Comparison of ENCODE assay signal across 9 cellular contexts in genomic region chr12:1916396-1917171, GRCh38. TPM values are rescaled to one million over a fixed set of nuclear protein-coding genes. Genes with fewer than 3 reads are reported as not detected.
DNase-seq lines count a peak whose midpoint lies in the region; ATAC-seq and TF ChIP-seq lines count a peak whose summit lies in the region.
"Had no signal": no experiment of that assay in that cellular context is flagged by ENCODE, and none has a peak within 500 bp of the region (broad histone marks: within the 10 kb centered on the region; RNA-seq: fewer than 3 reads in every experiment).

No MANE protein-coding gene starts in this region.

- DNase-seq in activated T-cell treated with anti-CD3 and anti-CD28 coated beads, Interleukin-2, amount 50 U/mL, for 48 hours, result peak; percentile 1 to 9
- no peak for DNase-seq in activated T-cell treated with anti-CD3 and anti-CD28 coated beads, Interleukin-2, amount 50 U/mL, for 72 hours
- DNase-seq in NCI-H82 treated with DMSO at 0.1 percent for 48 hours (lab: John Stamatoyannopoulos, UW; ENCODE audit: unreplicated experiment) (peak; percentile 10), right atrium auricular region (ENCODE audit: low spot score) (peak; percentile 63), COLO829 (ENCODE audit: low spot score) (no peak)

- H3K9me3 ChIP-seq in right atrium auricular region (no peaks in the 10 kb centered on the region), thymus (ENCODE audit: control insufficient read depth) (no peaks in the 10 kb centered on the region)

- 85% methylated on average over 18 of the region's 18 CpGs for WGBS in thymus

- H3K4me3 ChIP-seq in right atrium auricular region (no peak overlapping the region), thymus (ENCODE audit: low read length) (no peak overlapping the region)

- no peaks in the 10 kb centered on the region for H3K9me3 Mint-ChIP-seq in activated T-cell treated with anti-CD3 and anti-CD28 coated beads, Interleukin-2, amount 50 U/mL, for 72 hours
- H3K9me3 Mint-ChIP-seq: activated naive CD4-positive, alpha-beta T cell treated with anti-CD3 and anti-CD28 coated beads for 36 hours had no signal

- H3K27ac ChIP-seq in right atrium auricular region (peak overlapping the region; percentile 6 to 13), thymus (ENCODE audit: low read depth) (peak overlapping the region; percentile 40)

- H3K4me3 Mint-ChIP-seq in activated T-cell treated with anti-CD3 and anti-CD28 coated beads, Interleukin-2, amount 50 U/mL, for 72 hours, result no peak overlapping the region
- H3K4me3 Mint-ChIP-seq: activated naive CD4-positive, alpha-beta T cell treated with anti-CD3 and anti-CD28 coated beads for 36 hours had no signal

- peaks cover 0 to 26% of the 10 kb centered on the region in 2 donors for H3K4me1 ChIP-seq in right atrium auricular region
- H3K4me1 ChIP-seq in thymus (ENCODE audit: control insufficient read depth, insufficient read depth, low read length), result peaks cover 36% of the 10 kb centered on the region

- no peak for ATAC-seq in activated T-cell treated with anti-CD3 and anti-CD28 coated beads, Interleukin-2, amount 50 U/mL, for 72 hours (replicated peaks in 1 of 2)
- ATAC-seq in GM21367 (IDR thresholded peaks at IDR 0.05; ENCODE audit: unreplicated experiment) (no peak), GM18868 (IDR thresholded peaks at IDR 0.05; ENCODE audit: unreplicated experiment) (no peak)

- H3K36me3 Mint-ChIP-seq in activated T-cell treated with anti-CD3 and anti-CD28 coated beads, Interleukin-2, amount 50 U/mL, for 72 hours (ENCODE audit: insufficient read depth in 2 of 2), result no peaks in the 10 kb centered on the region

- TF ChIP-seq CTCF in right atrium auricular region (IDR thresholded peaks at IDR 0.05), result no peak

- peaks cover 18% of the 10 kb centered on the region for H3K4me1 Mint-ChIP-seq in activated T-cell treated with anti-CD3 and anti-CD28 coated beads, Interleukin-2, amount 50 U/mL, for 72 hours (ENCODE audit: low read depth)

- no peaks in the 10 kb centered on the region for H3K36me3 ChIP-seq in right atrium auricular region
- H3K36me3 ChIP-seq in thymus (ENCODE audit: control insufficient read depth, insufficient read depth), result no peaks in the 10 kb centered on the region

- H3K27me3 ChIP-seq in right atrium auricular region (no peaks in the 10 kb centered on the region), thymus (ENCODE audit: control insufficient read depth, insufficient read depth) (no peaks in the 10 kb centered on the region)

- peaks cover 12% of the 10 kb centered on the region for H3K27me3 Mint-ChIP-seq in activated T-cell treated with anti-CD3 and anti-CD28 coated beads, Interleukin-2, amount 50 U/mL, for 72 hours (ENCODE audit: low read depth)

- H3K27ac Mint-ChIP-seq in activated T-cell treated with anti-CD3 and anti-CD28 coated beads, Interleukin-2, amount 50 U/mL, for 72 hours, result no peak overlapping the region
- H3K27ac Mint-ChIP-seq: activated naive CD4-positive, alpha-beta T cell treated with anti-CD3 and anti-CD28 coated beads for 36 hours had no signal

RNA-seq across cellular contexts. Expression of gene CACNA2D4, which starts 1.9 kb away (rescaled TPM):
- total RNA-seq in activated T-cell treated with anti-CD3 and anti-CD28 coated beads, Interleukin-2, amount 50 U/mL, for 72 hours, result 1 to 10 TPM; 6.0 to 7.2 TPM
- 1 to 10 TPM; 1.6 to 4.1 TPM for total RNA-seq in right atrium auricular region
- polyA plus RNA-seq in thymus, result 4.9 TPM

Comparison
In these comparisons a context has a peak if more than half of its experiments do, and no peak if none do; other contexts are left out.
1. DNase-seq: peak in activated T-cell treated with anti-CD3 and anti-CD28 coated beads, Interleukin-2, amount 50 U/mL, for 48 hours (2 of 2), NCI-H82 treated with DMSO at 0.1 percent for 48 hours (single experiment) and right atrium auricular region (single experiment); none in activated T-cell treated with anti-CD3 and anti-CD28 coated beads, Interleukin-2, amount 50 U/mL, for 72 hours (0 of 2) and COLO829 (single experiment).